ENCODE assay signal across 1 cellular context in the genomic region with DNA sequence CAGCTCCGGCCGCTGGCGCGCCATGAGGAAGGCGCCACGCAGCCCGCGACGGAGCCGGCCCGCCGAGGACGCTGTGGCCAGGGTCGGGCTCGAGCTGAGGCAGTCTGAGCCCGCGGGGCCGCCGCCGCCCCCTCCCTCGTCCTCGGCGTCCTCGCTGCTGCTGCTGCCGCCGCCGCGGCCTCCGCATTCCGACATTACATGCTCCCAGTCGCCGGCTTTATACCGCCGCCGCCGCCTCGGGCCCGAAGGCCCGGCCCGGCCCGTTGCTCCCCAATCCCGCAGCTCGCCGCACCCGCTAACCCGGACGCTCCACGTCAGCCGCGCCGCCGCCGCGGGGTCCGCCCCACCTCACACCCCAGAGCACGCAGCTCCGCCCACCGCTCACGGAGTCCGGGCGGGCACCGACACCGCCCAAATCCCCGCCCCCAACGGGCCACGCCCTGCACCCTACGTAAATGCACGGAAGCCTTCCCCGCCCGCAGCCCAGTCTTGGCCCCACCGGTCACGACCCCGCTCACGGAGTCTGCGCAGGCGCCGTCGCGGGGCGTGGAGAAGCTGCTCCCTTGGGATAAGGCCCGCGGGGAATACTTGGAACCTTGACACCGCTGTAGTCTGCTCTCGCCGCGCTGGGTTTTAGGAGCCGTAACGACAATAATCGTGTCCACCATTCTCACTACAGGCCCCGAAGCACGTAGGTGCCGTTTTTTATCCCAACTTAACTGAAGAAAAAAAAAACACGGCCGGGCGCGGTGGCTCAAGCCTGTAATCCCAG.
TF ChIP-seq lines count a peak whose summit lies in the region.

A gene with protein sequence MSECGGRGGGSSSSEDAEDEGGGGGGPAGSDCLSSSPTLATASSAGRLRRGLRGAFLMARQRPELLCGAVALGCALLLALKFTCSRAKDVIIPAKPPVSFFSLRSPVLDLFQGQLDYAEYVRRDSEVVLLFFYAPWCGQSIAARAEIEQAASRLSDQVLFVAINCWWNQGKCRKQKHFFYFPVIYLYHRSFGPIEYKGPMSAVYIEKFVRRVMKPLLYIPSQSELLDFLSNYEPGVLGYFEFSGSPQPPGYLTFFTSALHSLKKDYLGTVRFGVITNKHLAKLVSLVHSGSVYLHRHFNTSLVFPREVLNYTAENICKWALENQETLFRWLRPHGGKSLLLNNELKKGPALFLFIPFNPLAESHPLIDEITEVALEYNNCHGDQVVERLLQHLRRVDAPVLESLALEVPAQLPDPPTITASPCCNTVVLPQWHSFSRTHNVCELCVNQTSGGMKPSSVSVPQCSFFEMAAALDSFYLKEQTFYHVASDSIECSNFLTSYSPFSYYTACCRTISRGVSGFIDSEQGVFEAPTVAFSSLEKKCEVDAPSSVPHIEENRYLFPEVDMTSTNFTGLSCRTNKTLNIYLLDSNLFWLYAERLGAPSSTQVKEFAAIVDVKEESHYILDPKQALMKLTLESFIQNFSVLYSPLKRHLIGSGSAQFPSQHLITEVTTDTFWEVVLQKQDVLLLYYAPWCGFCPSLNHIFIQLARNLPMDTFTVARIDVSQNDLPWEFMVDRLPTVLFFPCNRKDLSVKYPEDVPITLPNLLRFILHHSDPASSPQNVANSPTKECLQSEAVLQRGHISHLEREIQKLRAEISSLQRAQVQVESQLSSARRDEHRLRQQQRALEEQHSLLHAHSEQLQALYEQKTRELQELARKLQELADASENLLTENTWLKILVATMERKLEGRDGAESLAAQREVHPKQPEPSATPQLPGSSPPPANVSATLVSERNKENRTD (minus strand): TSS at position 322 of the 772 bp plus-strand sequence. CDS start 127 bp downstream, at position 195.

TF ChIP-seq in H1, 55 proteins besides CTCF, POLR2A, EP300 and RAD21 (continued from another document):
- TF ChIP-seq EZH2 (IDR thresholded peaks at IDR 0.05; ENCODE audit: low read depth, low read length, severe bottlenecking) = no peak
- TF ChIP-seq RBBP5 (IDR thresholded peaks at IDR 0.05; ENCODE audit: borderline replicate concordance, low read depth, low read length) = no peak; the same call in 1 of the 2 replicates
- no peak for TF ChIP-seq BRCA1 (IDR thresholded peaks at IDR 0.05; ENCODE audit: low read depth, low read length)
- peak; percentile 52 to 86; a peak in 1 of 4 replicates for TF ChIP-seq HDAC2 (IDR thresholded peaks at IDR 0.05; ENCODE audit: borderline replicate concordance in 1 of 2, low read depth in 2 of 2, low read length in 2 of 2)
- TF ChIP-seq SP2 (IDR thresholded peaks at IDR 0.05; ENCODE audit: low read length) = no peak
- TF ChIP-seq ATF3 (IDR thresholded peaks at IDR 0.05; ENCODE audit: insufficient read depth, low read depth, low read length) = no peak
- TF ChIP-seq TAF7 (optimal IDR thresholded peaks at IDR 0.05; ENCODE audit: borderline replicate concordance, low read depth, low read length) = peak; percentile 24
- TF ChIP-seq CHD2 (IDR thresholded peaks at IDR 0.05; ENCODE audit: low read length) = no peak
